Comparison of ENCODE assay signal across 11 cellular contexts in genomic region chr3:75670445-75670882, GRCh38. TPM values are rescaled to one million over a fixed set of nuclear protein-coding genes. Genes with fewer than 3 reads are reported as not detected.
A peak's percentile ranks its signal among the peaks of the same experiment; 100 is the strongest.
DNase-seq lines count a peak whose midpoint lies in the region; ATAC-seq lines count a peak whose summit lies in the region.
"Not testable (repeated sequence)": the region's sequence is repeated elsewhere in the genome, so short reads cannot be mapped to it uniquely, and the experiment has no call there.
"Had no signal": no experiment of that assay in that cellular context is flagged by ENCODE, and none has a peak within 500 bp of the region (broad histone marks: within the 10 kb centered on the region; RNA-seq: fewer than 3 reads in every experiment).

No MANE protein-coding gene starts in this region.

- H3K4me2 ChIP-seq in GM23248 (ENCODE audit: unreplicated experiment) = peak overlapping the region; percentile 77

- H3K27ac Mint-ChIP-seq in natural killer cell treated with Interleukin-12 subunit alpha and Interleukin-12 subunit beta and Interleukin-15 and Interleukin-18, amount 100 ng/mL, for 72 hours = not testable (repeated sequence)

- peak overlapping the region; percentile 8 for H3K4me3 Mint-ChIP-seq in natural killer cell treated with Interleukin-12 subunit alpha and Interleukin-12 subunit beta and Interleukin-15 and Interleukin-18, amount 100 ng/mL, for 72 hours

- H3K27ac ChIP-seq in GM23248 = peak overlapping the region; percentile 98
- H3K27ac ChIP-seq in esophagus (ENCODE audit: low read depth in 2 of 2, low read length in 1 of 2); skeletal muscle tissue (ENCODE audit: low read depth, low read length): not testable (repeated sequence)

- H3K9me3 Mint-ChIP-seq in natural killer cell treated with Interleukin-12 subunit alpha and Interleukin-12 subunit beta and Interleukin-15 and Interleukin-18, amount 100 ng/mL, for 72 hours = peaks cover 17% of the 10 kb centered on the region

- WGBS in GM23248 (ENCODE audit: low coverage in 1 of 2, low lambda C conversion rate in 2 of 2, missing lambda C conversion rate in 2 of 2), 2 experiments = 13 to 14% methylated on average over 21 to 22 of the region's 22 CpGs
- WGBS in esophagus, 2 donors = 21 to 24% methylated on average over 22 of the region's 22 CpGs

- not testable (repeated sequence) for H3K36me3 ChIP-seq in GM23248 (ENCODE audit: low read depth); esophagus (ENCODE audit: control insufficient read depth in 2 of 2, insufficient read depth in 2 of 2, low read length in 1 of 2); skeletal muscle tissue (ENCODE audit: control insufficient read depth in 3 of 3, insufficient read depth in 3 of 3, low read length in 3 of 3)

- in situ Hi-C loops in GM23248 (cut with MboI) = not testable (repeated sequence)

- not testable (repeated sequence) for H3K9me3 ChIP-seq in GM23248 (ENCODE audit: low read depth); skeletal muscle tissue (ENCODE audit: control insufficient read depth in 3 of 3, low read length in 3 of 3)
- peaks cover 23 to 32% of the 10 kb centered on the region in 2 donors for H3K9me3 ChIP-seq in esophagus (ENCODE audit: control insufficient read depth in 2 of 2, insufficient read depth in 1 of 2, low read depth in 1 of 2, low read length in 1 of 2)

- ATAC-seq in natural killer cell treated with Interleukin-12 subunit alpha and Interleukin-12 subunit beta and Interleukin-15 and Interleukin-18, amount 100 ng/mL, for 72 hours = not testable (repeated sequence)

- peak overlapping the region; percentile 86 for H2AFZ ChIP-seq in GM23248

- DNase-seq in AG08396 (ENCODE audit: low spot score) (peak; percentile 31), GM23248 (peak; percentile 84), SK-N-DZ (ENCODE audit: low spot score) (peak; percentile 37), astrocyte of the hippocampus (ENCODE audit: low read depth, low spot score) (peak; percentile 73)
- DNase-seq in natural killer cell treated with Interleukin-12 subunit alpha and Interleukin-12 subunit beta and Interleukin-15 and Interleukin-18, amount 100 ng/mL, for 72 hours (ENCODE audit: low spot score) = not testable (repeated sequence)

- H4K20me1 ChIP-seq in GM23248 (ENCODE audit: insufficient read depth) = not testable (repeated sequence)

- peaks cover 30% of the 10 kb centered on the region for H3K36me3 Mint-ChIP-seq in natural killer cell treated with Interleukin-12 subunit alpha and Interleukin-12 subunit beta and Interleukin-15 and Interleukin-18, amount 100 ng/mL, for 72 hours

- H3K9ac ChIP-seq in GM23248 = peak overlapping the region; percentile 93
- H3K9ac ChIP-seq in skeletal muscle tissue (ENCODE audit: low read depth in 1 of 3, low read length in 3 of 3) = not testable (repeated sequence)

- peak overlapping the region; percentile 84 for H3K4me3 ChIP-seq in GM23248
- H3K4me3 ChIP-seq in esophagus (ENCODE audit: low read depth in 1 of 2, low read length in 2 of 2) = peak overlapping the region; percentile 6 to 38
- H3K4me3 ChIP-seq in iPS-11a (ENCODE audit: low read depth, low read length) = peak overlapping the region; percentile 14
- H3K4me3 ChIP-seq in skeletal muscle tissue (ENCODE audit: low read length in 3 of 3) = peak overlapping the region; percentile 7 to 40 (median 22)

- peaks cover 30 to 41% of the 10 kb centered on the region in 2 donors for H3K27me3 Mint-ChIP-seq in natural killer cell treated with Interleukin-12 subunit alpha and Interleukin-12 subunit beta and Interleukin-15 and Interleukin-18, amount 100 ng/mL, for 72 hours

- not testable (repeated sequence) for H3K9me2 ChIP-seq in GM23248 (ENCODE audit: insufficient read depth)

- not testable (repeated sequence) for H3K27me3 ChIP-seq in GM23248 (replicated peaks; ENCODE audit: insufficient read depth); esophagus (ENCODE audit: control insufficient read depth in 1 of 2, insufficient read depth in 2 of 2, low read length in 2 of 2)
- H3K27me3 ChIP-seq in skeletal muscle tissue (ENCODE audit: control insufficient read depth in 3 of 3, insufficient read depth in 3 of 3, low read length in 3 of 3) = peaks cover 25 to 47% (median 36%) of the 10 kb centered on the region in 3 donors

- not testable (repeated sequence) for H3F3A ChIP-seq in GM23248 (ENCODE audit: insufficient read depth)

- peaks cover 49% of the 10 kb centered on the region for H3K79me2 ChIP-seq in GM23248 (ENCODE audit: insufficient read depth)

- H3K4me1 ChIP-seq in GM23248 (ENCODE audit: insufficient read depth) = peaks cover 14% of the 10 kb centered on the region
- H3K4me1 ChIP-seq in esophagus (ENCODE audit: control insufficient read depth in 2 of 2, insufficient read depth in 2 of 2, low read length in 1 of 2); skeletal muscle tissue (ENCODE audit: control insufficient read depth in 3 of 3, insufficient read depth in 3 of 3, low read length in 3 of 3): not testable (repeated sequence)

- H3K4me1 Mint-ChIP-seq in natural killer cell treated with Interleukin-12 subunit alpha and Interleukin-12 subunit beta and Interleukin-15 and Interleukin-18, amount 100 ng/mL, for 72 hours (ENCODE audit: low read depth in 2 of 2) = peaks cover 0 to 13% of the 10 kb centered on the region in 2 donors

RNA-seq across cellular contexts. Expression of gene FRG2C, which starts 6.3 kb away (rescaled TPM):
- total RNA-seq in GM23248 (2014; rRNA removed; shearing (Covaris generic)) = not detected in 2 replicates
- polyA plus RNA-seq in GM23248 (2016; fragmentation: Nextera tagmentation; extraction: Ambion mirVana) (0.11 TPM in 1 of 2 replicates, not detected in the other), esophagus (not detected)
- polyA plus RNA-seq in SK-N-DZ (2014; cell fraction: cytosol; rRNA removed) = not detected in 2 replicates
- not detected in 2 replicates for polyA plus RNA-seq in SK-N-DZ (2014; cell fraction: nucleus; rRNA removed)
- not detected for total RNA-seq in natural killer cell treated with Interleukin-12 subunit alpha and Interleukin-12 subunit beta and Interleukin-15 and Interleukin-18, amount 100 ng/mL, for 72 hours
- not detected for total RNA-seq in skeletal muscle tissue
- total RNA-seq: HT1080, mucosa of gallbladder, tibial nerve had no signal

Comparison
In these comparisons a context has a peak if more than half of its experiments do, and no peak if none do; other contexts are left out.
1. H3K4me3 ChIP-seq: peak in every context shown above with its lines; median percentile 84 in GM23248; 22 in esophagus; 22 in skeletal muscle tissue; 14 in iPS-11a.